In the genomic region with DNA sequence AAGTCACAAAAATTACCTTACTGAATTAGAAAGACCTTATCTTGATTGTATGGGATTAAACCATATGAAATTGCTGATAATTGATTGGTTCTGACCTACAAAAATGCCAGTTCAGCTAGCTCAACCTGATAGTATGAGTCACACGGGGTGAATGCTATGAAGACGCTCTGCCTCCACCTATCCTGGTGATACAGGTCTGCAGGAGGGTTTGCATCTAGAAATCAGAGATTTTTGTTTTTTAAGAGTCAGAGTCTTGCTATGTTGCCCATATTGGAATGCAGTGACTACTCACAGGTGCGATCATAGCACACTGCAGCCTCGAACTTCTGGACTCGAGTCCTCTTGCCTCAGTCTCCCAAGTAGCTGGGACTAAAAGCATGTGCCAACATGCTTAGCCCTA, we compare ENCODE assay signal across 12 cellular contexts.
DNase-seq lines count a peak whose midpoint lies in the region; ATAC-seq and TF ChIP-seq lines count a peak whose summit lies in the region.
"Had no signal": no experiment of that assay in that cellular context is flagged by ENCODE, and none has a peak within 500 bp of the region (broad histone marks: within the 10 kb centered on the region; RNA-seq: fewer than 3 reads in every experiment).

No MANE protein-coding gene starts in this region.

- intact Hi-C loops in left colon (cut with DNase I, micrococcal nuclease), result no loop called here

- H3K4me3 ChIP-seq in GM23248, result no peak overlapping the region
- H3K4me3 ChIP-seq in trophoblast cell (ENCODE audit: low read depth, low read length), result no peak overlapping the region

- no peak overlapping the region for H3K4ac ChIP-seq in trophoblast cell (ENCODE audit: low read depth, low read length)

- H3K36me3 ChIP-seq in GM23248 (ENCODE audit: low read depth), result no peaks in the 10 kb centered on the region
- no peaks in the 10 kb centered on the region for H3K36me3 ChIP-seq in trophoblast cell (ENCODE audit: control insufficient read depth in 1 of 2, insufficient read depth in 2 of 2, low read length in 2 of 2)

- ATAC-seq in foreskin keratinocyte (peak; percentile 38), left colon (no peak), HG02759 (IDR thresholded peaks at IDR 0.05; ENCODE audit: unreplicated experiment) (no peak)

- H2BK5ac ChIP-seq in trophoblast cell (ENCODE audit: low read depth, low read length, poor library complexity), result no peak overlapping the region

- no peak overlapping the region for H3K18ac ChIP-seq in trophoblast cell (ENCODE audit: low read length)

- POLR2A ChIA-PET in RWPE1 (lab: Yijun Ruan, JAX; ENCODE audit: low non-redundant PET), result no interaction called here

- H2BK120ac ChIP-seq in trophoblast cell (ENCODE audit: insufficient read depth, low read length, poor library complexity), result no peak overlapping the region

- no peaks in the 10 kb centered on the region for H4K20me1 ChIP-seq in GM23248 (ENCODE audit: insufficient read depth)

- H4K8ac ChIP-seq in trophoblast cell (ENCODE audit: low read depth, low read length), result no peak overlapping the region

- DNase-seq in GM23248 (no peak), RWPE1 (ENCODE audit: low spot score) (peak; percentile 38), foreskin keratinocyte (peak in 1 of 2 donors; percentile 74), trophoblast cell (peak; percentile 11 to 70), left colon (no peak), SHP77 treated with DMSO at 0.1 percent for 48 hours (lab: John Stamatoyannopoulos, UW) (no peak)
- DNase-seq: Caco-2; CD4-positive, CD25-positive, alpha-beta regulatory T cell; NCI-H187 treated with DMSO at 0.1 percent for 48 hours; NCI-H69; NK-92 treated with Interleukin-12 subunit alpha and Interleukin-12 subunit beta, amount 100 ng/mL, for 24 hours had no signal

- H4K91ac ChIP-seq in trophoblast cell (ENCODE audit: low read depth, low read length), result no peak overlapping the region

- H2AK5ac ChIP-seq in trophoblast cell (ENCODE audit: low read length), result no peak overlapping the region

- H3K79me1 ChIP-seq in trophoblast cell (ENCODE audit: low read length), result peaks cover 8% of the 10 kb centered on the region

- H3F3A ChIP-seq in GM23248 (ENCODE audit: insufficient read depth), result peaks cover 96% of the 10 kb centered on the region

- H3K14ac ChIP-seq in trophoblast cell (ENCODE audit: low read length), result no peak overlapping the region

- no peak overlapping the region for H2BK12ac ChIP-seq in trophoblast cell (ENCODE audit: low read length)

- in situ Hi-C loops in GM23248 (cut with MboI), result no loop called here

- CTCF ChIA-PET in RWPE1 (lab: Yijun Ruan, JAX), result no interaction called here

- no peaks in the 10 kb centered on the region for H3K27me3 ChIP-seq in GM23248 (replicated peaks; ENCODE audit: insufficient read depth)
- no peaks in the 10 kb centered on the region for H3K27me3 ChIP-seq in foreskin keratinocyte
- H3K27me3 ChIP-seq in trophoblast cell (ENCODE audit: insufficient read depth, low read length), result no peaks in the 10 kb centered on the region

- WGBS in GM23248 (ENCODE audit: low coverage in 1 of 2, low lambda C conversion rate in 2 of 2, missing lambda C conversion rate in 2 of 2), 2 experiments, result 97 to 98% methylated on average over 5 of the region's 5 CpGs
- no CpG with 5 or more reads among the region's 5 CpGs for WGBS in trophoblast cell (ENCODE audit: extremely low coverage, insufficient coverage, insufficient read length)

- H3K4me1 ChIP-seq in GM23248 (ENCODE audit: insufficient read depth) (peaks cover 76% of the 10 kb centered on the region), foreskin keratinocyte (peaks cover 78% of the 10 kb centered on the region), trophoblast cell (ENCODE audit: control insufficient read depth in 1 of 2, insufficient read depth in 2 of 2, low read length in 2 of 2) (peaks cover 6 to 8% of the 10 kb centered on the region in 2 experiments)

- H3K27ac ChIP-seq in GM23248 (0 out of 2 replicates have a peak overlapping the region, but pooled peaks have one; percentile 7), RWPE1 (peak overlapping the region; percentile 43; the same call in 1 of the 2 replicates), foreskin keratinocyte (no peak overlapping the region), trophoblast cell (ENCODE audit: low read depth, low read length) (no peak overlapping the region)

- no peak for TF ChIP-seq CTCF in RWPE1 (conservative IDR thresholded peaks at IDR 0.05; ENCODE audit: low read depth)
- TF ChIP-seq CTCF in foreskin keratinocyte (conservative IDR thresholded peaks at IDR 0.05), result peak; percentile 9

- no peak overlapping the region for H4K12ac ChIP-seq in trophoblast cell (ENCODE audit: low read depth, low read length)

- H3K79me2 ChIP-seq in GM23248 (ENCODE audit: insufficient read depth) (peaks cover 84% of the 10 kb centered on the region), trophoblast cell (ENCODE audit: control insufficient read depth, insufficient read depth, low read length, poor library complexity) (no peaks in the 10 kb centered on the region)

- H3K23ac ChIP-seq in trophoblast cell (ENCODE audit: low read length), result no peak overlapping the region

- H3K9me3 ChIP-seq in GM23248 (ENCODE audit: low read depth) (no peaks in the 10 kb centered on the region), trophoblast cell (ENCODE audit: insufficient read depth, low read depth, low read length) (no peaks in the 10 kb centered on the region)
- H3K9me3 ChIP-seq: Caco-2 had no signal

- no peaks in the 10 kb centered on the region for H3K9me2 ChIP-seq in GM23248 (ENCODE audit: insufficient read depth)

- H2AFZ ChIP-seq in GM23248 (no peak overlapping the region), trophoblast cell (ENCODE audit: insufficient read depth, low read length, poor library complexity) (no peak overlapping the region)

- H3K4me2 ChIP-seq in GM23248 (ENCODE audit: unreplicated experiment) (no peak overlapping the region), trophoblast cell (ENCODE audit: low read length) (no peak overlapping the region)

- H3K9ac ChIP-seq in GM23248, result no peak overlapping the region
- no peak overlapping the region for H3K9ac ChIP-seq in trophoblast cell (ENCODE audit: low read length)

Comparison
In these comparisons a context has a peak if more than half of its experiments do, and no peak if none do; other contexts are left out.
1. DNase-seq: peak in RWPE1 (single experiment) and trophoblast cell (2 of 2); none in GM23248 (single experiment), left colon (0 of 2) and SHP77 treated with DMSO at 0.1 percent for 48 hours (single experiment).
2. H3K27ac ChIP-seq: peak in GM23248 (single experiment) and RWPE1 (single experiment); none in foreskin keratinocyte (single experiment) and trophoblast cell (single experiment).